In genomic region chr3:150602426-150603089, GRCh38 we compare ENCODE assay signal across 8 cellular contexts. TPM values are rescaled to one million over a fixed set of nuclear protein-coding genes. Genes with fewer than 3 reads are reported as not detected.
DNase-seq lines count a peak whose midpoint lies in the region; ATAC-seq and TF ChIP-seq lines count a peak whose summit lies in the region.

No MANE protein-coding gene starts in this region.

- in situ Hi-C loops in transverse colon (cut with MboI; ENCODE audit: low pct_ligation_motif_present in 1 of 4, low pct_unique_long_range_greater_than_20kb in 1 of 4, low sequenced_read_pairs in 3 of 4), result loop anchor here in 1 of 4 donors (10.0 kb wide), 1 partner anchor 162 kb away; the partner anchor contains the start of gene SIAH2

- H3K4me1 ChIP-seq in transverse colon, result peaks cover 17 to 40% (median 28%) of the 10 kb centered on the region in 4 donors

- H3K9me3 ChIP-seq in transverse colon, result no peaks in the 10 kb centered on the region

- H3K27ac Mint-ChIP-seq in activated naive CD4-positive, alpha-beta T cell treated with anti-CD3 and anti-CD28 coated beads, Interleukin-2, amount 10 ng/mL, durations not matched to agents 7 days and 5 days, result peak overlapping the region; percentile 99

- intact Hi-C loops in transverse colon (cut with DNase I; ENCODE audit: low total_unique reads), result no loop called here

- peaks cover 55% of the 10 kb centered on the region for H3K4me1 Mint-ChIP-seq in activated naive CD4-positive, alpha-beta T cell treated with anti-CD3 and anti-CD28 coated beads, Interleukin-2, amount 10 ng/mL, durations not matched to agents 7 days and 5 days

- H3K27me3 Mint-ChIP-seq in activated naive CD4-positive, alpha-beta T cell treated with anti-CD3 and anti-CD28 coated beads, Interleukin-2, amount 10 ng/mL, durations not matched to agents 7 days and 5 days, result peaks cover 4% of the 10 kb centered on the region

- no peaks in the 10 kb centered on the region for H3K27me3 ChIP-seq in transverse colon

- H3K4me3 ChIP-seq in transverse colon, result peak overlapping the region in 3 of 4 donors; percentile 63 to 73 (median 63)

- TF ChIP-seq EP300 in transverse colon (IDR thresholded peaks at IDR 0.05; ENCODE audit: low read depth), result no peak

- H3K9me3 Mint-ChIP-seq in activated naive CD4-positive, alpha-beta T cell treated with anti-CD3 and anti-CD28 coated beads, Interleukin-2, amount 10 ng/mL, durations not matched to agents 7 days and 5 days, result no peaks in the 10 kb centered on the region

- no peak for TF ChIP-seq POLR2A in transverse colon (IDR thresholded peaks at IDR 0.05)

- no peak for DNase-seq in activated naive CD4-positive, alpha-beta T cell treated with anti-CD3 and anti-CD28 coated beads, Interleukin-2, amount 10 ng/mL, durations not matched to agents 7 days and 5 days
- DNase-seq in activated naive CD4-positive, alpha-beta T cell treated with anti-CD3 and anti-CD28 coated beads, Interleukin-2, amount 50 U/mL, for 16 hours, result no peak
- DNase-seq in left lobe of liver (ENCODE audit: low spot score), result no peak
- DNase-seq in transverse colon, result no peak
- DNase-seq in AG08396 (ENCODE audit: low spot score), result no peak
- no peak for DNase-seq in NOMO-1 treated with dmso at 0.1 percent for 144 hours (lab: John Stamatoyannopoulos, UW; ENCODE audit: unreplicated experiment)

- H3K27ac ChIP-seq in angular gyrus (ENCODE audit: low read depth, low read length), result peak overlapping the region; percentile 92
- H3K27ac ChIP-seq in transverse colon, result peak overlapping the region; percentile 96 to 98 (median 97)

- 28 to 30% methylated on average over 5 of the region's 5 CpGs for WGBS in transverse colon (ENCODE audit: low coverage in 1 of 2), 2 donors

- H3K4me3 Mint-ChIP-seq in activated naive CD4-positive, alpha-beta T cell treated with anti-CD3 and anti-CD28 coated beads, Interleukin-2, amount 10 ng/mL, durations not matched to agents 7 days and 5 days, result peak overlapping the region; percentile 98

- no peaks in the 10 kb centered on the region for H3K36me3 ChIP-seq in transverse colon

- H3K36me3 Mint-ChIP-seq in activated naive CD4-positive, alpha-beta T cell treated with anti-CD3 and anti-CD28 coated beads, Interleukin-2, amount 10 ng/mL, durations not matched to agents 7 days and 5 days, result peaks cover 31% of the 10 kb centered on the region

- CTCF ChIA-PET in activated naive CD4-positive, alpha-beta T cell treated with anti-CD3 and anti-CD28 coated beads, Interleukin-2, amount 10 ng/mL, durations not matched to agents 7 days and 5 days (lab: Charles Lee), result no interaction called here

- peak; percentile 8 for ATAC-seq in HG03196 (IDR thresholded peaks at IDR 0.05; ENCODE audit: unreplicated experiment)
- peak; percentile 41 for ATAC-seq in left lobe of liver

- no peak for TF ChIP-seq CTCF in transverse colon (IDR thresholded peaks at IDR 0.05)

RNA-seq across cellular contexts. Expression of gene SELENOT, which starts 0.6 kb away (rescaled TPM):
- total RNA-seq in left lobe of liver (42.5 TPM), transverse colon (100 to 1,000 TPM in 2 of 4 donors, 10 to 100 TPM in 2; 36.3 to 149 (median 95.1) TPM)

RNA-seq across cellular contexts. Expression of gene EIF2A, which starts 56.0 kb away (rescaled TPM):
- total RNA-seq in left lobe of liver (30.0 TPM), transverse colon (100 to 1,000 TPM in 1 of 4 donors, 10 to 100 TPM in 3; 20.9 to 132 (median 72.2) TPM)

RNA-seq across cellular contexts. Expression of gene SERP1, which starts 56.3 kb away (rescaled TPM):
- total RNA-seq in left lobe of liver, result 120 TPM
- total RNA-seq in transverse colon, result 100 to 1,000 TPM in 3 of 4 donors, 10 to 100 TPM in 1; 96.9 to 341 (median 275) TPM
